In the genomic region with DNA sequence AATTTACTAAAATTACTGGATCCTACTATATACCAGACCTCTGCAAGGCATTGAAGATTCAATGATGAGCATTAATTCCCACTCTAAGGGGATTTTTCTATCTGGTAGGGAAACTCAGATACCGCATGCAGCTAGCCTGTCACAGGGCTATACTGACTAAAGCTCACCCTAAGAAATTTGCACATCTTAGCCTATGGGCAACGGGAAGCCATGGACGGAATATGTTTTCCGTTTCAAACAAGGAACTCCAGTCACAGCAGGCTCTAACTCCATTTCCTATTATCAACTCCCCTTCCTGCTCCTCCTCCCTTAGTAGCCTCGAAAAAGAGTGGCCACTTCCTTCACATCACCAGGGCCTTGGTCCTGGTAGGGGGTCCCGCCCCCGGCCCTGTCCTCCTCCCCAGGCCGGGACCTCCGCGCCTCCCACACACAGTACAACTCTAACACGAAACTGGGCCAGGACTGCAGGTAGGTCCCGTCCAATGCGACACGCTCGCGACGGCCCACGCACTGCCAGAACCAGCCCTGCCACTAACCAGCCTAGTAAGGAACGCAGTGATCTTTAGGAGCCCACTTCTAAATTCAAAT, we compare ENCODE assay signal across 8 cellular contexts. TPM values are rescaled to one million over a fixed set of nuclear protein-coding genes. Genes with fewer than 3 reads are reported as not detected.
DNase-seq lines count a peak whose midpoint lies in the region; ATAC-seq and TF ChIP-seq lines count a peak whose summit lies in the region.

No MANE protein-coding gene starts in this region.

- H3K27me3 Mint-ChIP-seq in memory B cell = no peaks in the 10 kb centered on the region

- ATAC-seq in Right ventricle myocardium inferior (peak; percentile 53), HG02970 (IDR thresholded peaks at IDR 0.05; ENCODE audit: low FRiP score, unreplicated experiment) (peak; percentile 27), memory B cell (ENCODE audit: low read depth) (peak; percentile 38)

- peak overlapping the region; percentile 99 for H2AFZ ChIP-seq in OCI-LY7 (ENCODE audit: low read length)

- H3K27ac ChIP-seq in OCI-LY7 (ENCODE audit: low read depth, low read length, poor library complexity, severe bottlenecking) (peak overlapping the region; percentile 15), urinary bladder (ENCODE audit: low read depth) (peak overlapping the region; percentile 92)

- WGBS in urinary bladder = 6% methylated on average over 19 of the region's 19 CpGs

- H3K27ac Mint-ChIP-seq in memory B cell = peak overlapping the region; percentile 83

- DNase-seq in Right ventricle myocardium inferior (ENCODE audit: missing footprints) = peak; percentile 78
- no peak for DNase-seq in cardiac septum (ENCODE audit: low spot score)
- peak; percentile 14 for DNase-seq in OCI-LY7 (ENCODE audit: low spot score)
- peak; percentile 32 for DNase-seq in choroid plexus epithelial cell (ENCODE audit: low read depth)
- no peak for DNase-seq in memory B cell (ENCODE audit: low spot score in 2 of 2)
- no peak for DNase-seq in stimulated activated CD4-positive, alpha-beta T cell treated with anti-CD3 and anti-CD28 coated beads, Interleukin-12 subunit alpha, Interleukin-12 subunit beta, amount 100 ng/mL, for 4 hours

- no peak for TF ChIP-seq CTCF in OCI-LY7 (conservative IDR thresholded peaks at IDR 0.05; ENCODE audit: low read length)
- no peak for TF ChIP-seq CTCF in choroid plexus epithelial cell (conservative IDR thresholded peaks at IDR 0.05; ENCODE audit: low read depth, low read length)

- intact Hi-C loops in Right ventricle myocardium inferior (cut with DNase I) = loop anchor here (1.0 kb wide), 1 partner anchor 19 kb away; a partner anchor contains a TSS
- intact Hi-C loops in cardiac septum (cut with DNase I) = loop anchor here (10.0 kb wide), 2 partner anchors 50 to 1580 kb away; no protein-coding TSS in a partner anchor
- intact Hi-C loops in OCI-LY7 (cut with micrococcal nuclease; ENCODE audit: unreplicated experiment) = loop anchor here (1.0 kb wide), 1 partner anchor 19 kb away; a partner anchor contains a TSS

- H3K4me1 Mint-ChIP-seq in memory B cell = peaks cover 14% of the 10 kb centered on the region

- H3K4me3 ChIP-seq in OCI-LY7 (ENCODE audit: low read depth, low read length, poor library complexity, severe bottlenecking) (peak overlapping the region; percentile 88), choroid plexus epithelial cell (ENCODE audit: low read depth, low read length) (peak overlapping the region; percentile 99), urinary bladder (ENCODE audit: low read depth, low read length) (peak overlapping the region; percentile 92)

- H3K9me3 Mint-ChIP-seq in memory B cell = no peaks in the 10 kb centered on the region

- peaks cover 18% of the 10 kb centered on the region for H3K36me3 Mint-ChIP-seq in memory B cell

- peak overlapping the region; percentile 97 for H3K4me3 Mint-ChIP-seq in memory B cell

- no peaks in the 10 kb centered on the region for H3K9me2 ChIP-seq in OCI-LY7 (ENCODE audit: insufficient read depth, low read length)

- TSS peak; percentile 92 for BruUV-seq in OCI-LY7 (replicated peaks; lab: Mats Ljungman, UMichigan)

- no peaks in the 10 kb centered on the region for H4K20me1 ChIP-seq in OCI-LY7 (ENCODE audit: insufficient read depth, low read length)

- POLR2A ChIA-PET in OCI-LY7 (lab: Charles Lee) = interaction anchor here (0.6 to 4.2 kb wide), 7 partner anchors 19 to 72 kb away, joined by 3 to 44 read pairs (median 3); a partner anchor contains a TSS

- no peaks in the 10 kb centered on the region for H3K9me3 ChIP-seq in OCI-LY7 (ENCODE audit: low read length)

- H3K4me2 ChIP-seq in OCI-LY7 (ENCODE audit: low read length) = peak overlapping the region; percentile 89

- CTCF ChIA-PET in OCI-LY7 (lab: Charles Lee; ENCODE audit: unreplicated experiment) = interaction anchor here (1.4 to 1.7 kb wide), 3 partner anchors 16 to 19 kb away, joined by 4 to 7 read pairs (median 4); a partner anchor contains a TSS

- peaks cover 32% of the 10 kb centered on the region for H3K36me3 ChIP-seq in OCI-LY7 (ENCODE audit: insufficient read depth, low read length)
- H3K36me3 ChIP-seq in urinary bladder (ENCODE audit: insufficient read depth) = no peaks in the 10 kb centered on the region

- H3K4me1 ChIP-seq in OCI-LY7 (ENCODE audit: insufficient read depth, low read length, poor library complexity, severe bottlenecking) (peaks cover 20% of the 10 kb centered on the region), urinary bladder (ENCODE audit: insufficient read depth) (no peaks in the 10 kb centered on the region)

- H3K79me2 ChIP-seq in OCI-LY7 (ENCODE audit: insufficient read depth, low read depth, low read length) = peaks cover 16% of the 10 kb centered on the region

RNA-seq across cellular contexts. Expression of a gene that starts 0.7 kb away (rescaled TPM):
- total RNA-seq in Right ventricle myocardium inferior = 1,345 TPM
- total RNA-seq in cardiac septum = 992 TPM
- total RNA-seq in OCI-LY7 (2014; rRNA removed; shearing (Covaris generic)) = 237 and 276 TPM in 2 replicates
- total RNA-seq in OCI-LY7 (2022) = 156 and 171 TPM in 2 replicates
- total RNA-seq in urinary bladder = 161 TPM
- polyA plus RNA-seq in urinary bladder = 410 TPM

RNA-seq across cellular contexts. Expression of a gene that starts 18.6 kb away (rescaled TPM):
- total RNA-seq in Right ventricle myocardium inferior (60.3 TPM), cardiac septum (77.6 TPM), OCI-LY7 (2022) (68.2 and 69.7 TPM in 2 replicates), urinary bladder (34.8 TPM)
- 67.8 and 71.2 TPM in 2 replicates for total RNA-seq in OCI-LY7 (2014; rRNA removed; shearing (Covaris generic))
- polyA plus RNA-seq in urinary bladder = 93.2 TPM

RNA-seq across cellular contexts. Expression of a gene that starts 24.3 kb away (rescaled TPM):
- total RNA-seq in Right ventricle myocardium inferior (1.1 TPM), cardiac septum (4.6 TPM), OCI-LY7 (2022) (10.3 and 11.2 TPM in 2 replicates), urinary bladder (11.2 TPM)
- 3.6 and 5.9 TPM in 2 replicates for total RNA-seq in OCI-LY7 (2014; rRNA removed; shearing (Covaris generic))
- polyA plus RNA-seq in urinary bladder = 1.7 TPM

RNA-seq across cellular contexts. Expression of a gene that starts 55.5 kb away (rescaled TPM):
- 3.6 TPM for total RNA-seq in Right ventricle myocardium inferior
- 5.0 TPM for total RNA-seq in cardiac septum
- 84.9 and 132 TPM in 2 replicates for total RNA-seq in OCI-LY7 (2014; rRNA removed; shearing (Covaris generic))
- total RNA-seq in OCI-LY7 (2022) = 59.6 and 70.4 TPM in 2 replicates
- 201 TPM for total RNA-seq in urinary bladder
- polyA plus RNA-seq in urinary bladder = 3.4 TPM

Comparison
In these comparisons a context has a peak if more than half of its experiments do, and no peak if none do; other contexts are left out.
1. DNase-seq: peak in Right ventricle myocardium inferior (single experiment), OCI-LY7 (single experiment) and choroid plexus epithelial cell (single experiment); none in cardiac septum (single experiment), memory B cell (0 of 2) and stimulated activated CD4-positive, alpha-beta T cell treated with anti-CD3 and anti-CD28 coated beads, Interleukin-12 subunit alpha, Interleukin-12 subunit beta, amount 100 ng/mL, for 4 hours (single experiment).
2. Peak in every context shown above with its lines, with median percentiles within 50 percentile points of each other: ATAC-seq and H3K4me3 ChIP-seq.